Comparison of ENCODE assay signal across 8 cellular contexts in genomic region chr2:134258684-134259408, GRCh38.
DNase-seq lines count a peak whose midpoint lies in the region; ATAC-seq, FAIRE-seq and TF ChIP-seq lines count a peak whose summit lies in the region.

No MANE protein-coding gene starts in this region.

- H3K79me2 ChIP-seq in OCI-LY1 (ENCODE audit: insufficient read depth, low read length), result peaks cover 64% of the 10 kb centered on the region

- peak; percentile 46 for TF ChIP-seq CTCF in OCI-LY1 (IDR thresholded peaks at IDR 0.05; ENCODE audit: low read length)
- no peak for TF ChIP-seq CTCF in D721Med (IDR thresholded peaks at IDR 0.05; ENCODE audit: insufficient read depth, missing control alignments)

- ATAC-seq in GM19463 (IDR thresholded peaks at IDR 0.05; ENCODE audit: unreplicated experiment), result peak; percentile 41

- H3F3A ChIP-seq in OCI-LY1 (ENCODE audit: insufficient read depth, low read length), result peaks cover 16% of the 10 kb centered on the region

- H3K36me3 ChIP-seq in OCI-LY1 (ENCODE audit: insufficient read depth, low read length), result peaks cover 5% of the 10 kb centered on the region; the same call in 1 of the 2 replicates

- no peaks in the 10 kb centered on the region for H3K9me2 ChIP-seq in OCI-LY1 (ENCODE audit: low read depth, low read length)

- no peaks in the 10 kb centered on the region for H3K27me3 ChIP-seq in OCI-LY1 (ENCODE audit: insufficient read depth, low read length)

- peaks cover 98% of the 10 kb centered on the region for H3K4me1 ChIP-seq in OCI-LY1 (ENCODE audit: insufficient read depth, low read length, severe bottlenecking)

- H3K4me3 ChIP-seq in OCI-LY1 (ENCODE audit: low read depth, low read length, poor library complexity, severe bottlenecking), result peak overlapping the region; percentile 68

- DNase-seq in caudate nucleus (lab: John Stamatoyannopoulos, UW) (peak in 54 of 61 donors; percentile 5 to 83 (median 57)), HCEC 1CT (no peak), cerebellar nuclear complex (lab: John Stamatoyannopoulos, UW) (no peak), LoVo (ENCODE audit: low spot score) (no peak), D721Med (ENCODE audit: insufficient read length, low spot score) (no peak)
- peak; percentile 9 for DNase-seq in stimulated activated CD8-positive, alpha-beta memory T cell treated with anti-CD3 and anti-CD28 coated beads, Interleukin-15, amount 100 ng/mL, for 1 hour (ENCODE audit: low read depth)

- FAIRE-seq in D721Med (lab: Jason Lieb, UNC), result no peak

- no peaks in the 10 kb centered on the region for H3K9me3 ChIP-seq in OCI-LY1 (ENCODE audit: low read length)

- peak overlapping the region; percentile 80 for H3K9ac ChIP-seq in OCI-LY1 (ENCODE audit: low read length)

- H3K4me2 ChIP-seq in OCI-LY1 (ENCODE audit: low read length), result peak overlapping the region; percentile 77

- H3K27ac ChIP-seq in OCI-LY1 (ENCODE audit: low read depth, low read length, poor library complexity, severe bottlenecking), result peak overlapping the region; percentile 98
- H3K27ac ChIP-seq in caudate nucleus (ENCODE audit: low read depth, low read length), result peak overlapping the region; percentile 72

- H4K20me1 ChIP-seq in OCI-LY1 (ENCODE audit: insufficient read depth, low read length), result no peaks in the 10 kb centered on the region

- no peak overlapping the region for H2AFZ ChIP-seq in OCI-LY1 (ENCODE audit: low read length)

Comparison
In these comparisons a context has a peak if more than half of its experiments do, and no peak if none do; other contexts are left out.
1. DNase-seq: peak in caudate nucleus (54 of 61) and stimulated activated CD8-positive, alpha-beta memory T cell treated with anti-CD3 and anti-CD28 coated beads, Interleukin-15, amount 100 ng/mL, for 1 hour (single experiment); none in HCEC 1CT (single experiment), cerebellar nuclear complex (0 of 2), LoVo (single experiment) and D721Med (single experiment).